In genomic region chr11:3476084-3476910, GRCh38 we compare ENCODE assay signal across 8 cellular contexts.
DNase-seq lines count a peak whose midpoint lies in the region; FAIRE-seq and TF ChIP-seq lines count a peak whose summit lies in the region.
"Not testable (repeated sequence)": the region's sequence is repeated elsewhere in the genome, so short reads cannot be mapped to it uniquely, and the experiment has no call there.

No MANE protein-coding gene starts in this region.

- H3K9ac ChIP-seq in Loucy (ENCODE audit: low read depth, low read length, poor library complexity, severe bottlenecking): not testable (repeated sequence)

- not testable (repeated sequence) for H3K27me3 ChIP-seq in AG04450 (ENCODE audit: control insufficient read depth, insufficient read depth, low read length); Loucy (ENCODE audit: insufficient read depth, low read length, poor library complexity, severe bottlenecking); brain microvascular endothelial cell (replicated peaks); small intestine (ENCODE audit: control insufficient read depth in 2 of 2, insufficient read depth in 2 of 2, low read length in 2 of 2)

- DNase-seq in AG04450 (ENCODE audit: low read depth, low spot score); GM10266 (ENCODE audit: extremely low spot score); RWPE1 (ENCODE audit: low spot score); brain microvascular endothelial cell; fibroblast of mammary gland (ENCODE audit: low read depth); mesothelial cell of epicardium (ENCODE audit: low spot score in 2 of 2, unreplicated experiment in 2 of 2): not testable (repeated sequence)
- peak; percentile 23 for DNase-seq in small intestine

- H3F3A ChIP-seq in Loucy (ENCODE audit: low read depth): not testable (repeated sequence)

- not testable (repeated sequence) for H3K4me3 ChIP-seq in AG04450 (ENCODE audit: low read depth, low read length); Loucy (ENCODE audit: low read length, poor library complexity, severe bottlenecking); brain microvascular endothelial cell (ENCODE audit: low read depth, low read length); fibroblast of mammary gland (ENCODE audit: control insufficient read depth, low read depth, low read length); small intestine (ENCODE audit: low read depth in 1 of 2, low read length in 2 of 2)

- H4K20me1 ChIP-seq in Loucy (ENCODE audit: insufficient read depth, low read length, poor library complexity, severe bottlenecking): not testable (repeated sequence)

- H2AFZ ChIP-seq in Loucy (ENCODE audit: low read length): not testable (repeated sequence)

- TF ChIP-seq CTCF in AG04450 (IDR thresholded peaks at IDR 0.05; ENCODE audit: low read depth, low read length): 0 out of 2 replicates have a peak, but pooled peaks have one; percentile 21
- peak; percentile 10 for TF ChIP-seq CTCF in GM10266 (IDR thresholded peaks at IDR 0.05; ENCODE audit: control insufficient read depth, insufficient read depth, low read depth, missing control alignments)
- peak; percentile 38; the same call in 1 of the 2 replicates for TF ChIP-seq CTCF in Loucy (conservative IDR thresholded peaks at IDR 0.05; ENCODE audit: low read length)
- TF ChIP-seq CTCF in RWPE1 (conservative IDR thresholded peaks at IDR 0.05; ENCODE audit: low read depth): peak; percentile 42
- peak; percentile 33 for TF ChIP-seq CTCF in brain microvascular endothelial cell (IDR thresholded peaks at IDR 0.05; ENCODE audit: low read depth, low read length, missing control alignments)
- peak; percentile 19 for TF ChIP-seq CTCF in fibroblast of mammary gland (conservative IDR thresholded peaks at IDR 0.05; ENCODE audit: control insufficient read depth, insufficient read depth, low read depth, low read length)
- not testable (repeated sequence) for TF ChIP-seq CTCF in mesothelial cell of epicardium (IDR thresholded peaks at IDR 0.05; ENCODE audit: unreplicated experiment)

- peak overlapping the region; percentile 93 for H3K27ac Mint-ChIP-seq in mesothelial cell of epicardium

- peaks cover 22% of the 10 kb centered on the region for H3K4me1 Mint-ChIP-seq in mesothelial cell of epicardium

- not testable (repeated sequence) for H3K36me3 Mint-ChIP-seq in mesothelial cell of epicardium

- not testable (repeated sequence) for H3K4me1 ChIP-seq in Loucy (ENCODE audit: insufficient read depth, low read length, poor library complexity, severe bottlenecking); small intestine (ENCODE audit: control insufficient read depth in 2 of 2, insufficient read depth in 1 of 2, low read depth in 1 of 2, low read length in 1 of 2)

- not testable (repeated sequence) for H3K27ac ChIP-seq in AG04450 (ENCODE audit: low read depth, low read length); RWPE1; brain microvascular endothelial cell
- peak overlapping the region; percentile 32 to 79 for H3K27ac ChIP-seq in small intestine (ENCODE audit: low read depth in 1 of 2, low read length in 1 of 2)

- H3K4me3 Mint-ChIP-seq in mesothelial cell of epicardium: peak overlapping the region; percentile 32

- POLR2A ChIA-PET in AG04450 (lab: Yijun Ruan, JAX); RWPE1 (lab: Yijun Ruan, JAX; ENCODE audit: low non-redundant PET): not testable (repeated sequence)

- not testable (repeated sequence) for H3K4me2 ChIP-seq in Loucy (ENCODE audit: low read depth, low read length, poor library complexity, severe bottlenecking)

- CTCF ChIA-PET in AG04450 (lab: Charles Lee) (interaction anchor here (0.9 kb wide), 1 partner anchor 133 kb away, joined by 4 read pairs; no protein-coding TSS in a partner anchor), RWPE1 (lab: Yijun Ruan, JAX) (interaction anchor here (0.6 to 1.2 kb wide), 2 partner anchors 38 to 531 kb away, joined by 3 read pairs; no protein-coding TSS in a partner anchor)

- in situ Hi-C loops in brain microvascular endothelial cell (cut with HindIII; ENCODE audit: low pct_ligation_motif_present, low sequenced_read_pairs): not testable (repeated sequence)

- H3K9me2 ChIP-seq in Loucy (replicated peaks; ENCODE audit: low read depth, low read length): not testable (repeated sequence)

- not testable (repeated sequence) for FAIRE-seq in small intestine (lab: Jason Lieb, UNC)

- not testable (repeated sequence) for H3K9me3 ChIP-seq in AG04450 (ENCODE audit: control insufficient read depth, insufficient read depth, low read length); Loucy (ENCODE audit: insufficient read depth, low read depth, low read length); small intestine (ENCODE audit: control insufficient read depth, low read depth)

- not testable (repeated sequence) for H3K9me3 Mint-ChIP-seq in mesothelial cell of epicardium

- peaks cover 25% of the 10 kb centered on the region for H3K27me3 Mint-ChIP-seq in mesothelial cell of epicardium (ENCODE audit: low read depth)

- H3K79me2 ChIP-seq in Loucy (ENCODE audit: insufficient read depth, low read length): not testable (repeated sequence)

- WGBS in small intestine, 3 donors: 24 to 59% (median 36%) methylated on average over 25 to 26 of the region's 26 CpGs

- not testable (repeated sequence) for H3K36me3 ChIP-seq in Loucy (ENCODE audit: insufficient read depth, low read length); brain microvascular endothelial cell (replicated peaks); small intestine (ENCODE audit: control insufficient read depth in 2 of 2, insufficient read depth in 2 of 2, low read length in 2 of 2)
